11 cellular contexts compared by ENCODE assay signal in genomic region chr19:14577885-14578427, GRCh38. TPM values are rescaled to one million over a fixed set of nuclear protein-coding genes. Genes with fewer than 3 reads are reported as not detected.
DNase-seq lines count a peak whose midpoint lies in the region; ATAC-seq, FAIRE-seq and TF ChIP-seq lines count a peak whose summit lies in the region.
"Had no signal": no experiment of that assay in that cellular context is flagged by ENCODE, and none has a peak within 500 bp of the region (broad histone marks: within the 10 kb centered on the region; RNA-seq: fewer than 3 reads in every experiment).

No MANE protein-coding gene starts in this region.

- H3K9ac ChIP-seq in kidney (ENCODE audit: low read length in 2 of 2), result no peak overlapping the region

- no peak overlapping the region for H3K27ac ChIP-seq in kidney (ENCODE audit: low read depth in 2 of 2, low read length in 2 of 2)

- intact Hi-C loops in kidney (cut with DNase I), result loop anchor here (10.0 kb wide), 1 partner anchor 107 kb away; no protein-coding TSS in a partner anchor

- DNase-seq in GM18507 (ENCODE audit: extremely low spot score, insufficient read length, low read depth), result no peak
- DNase-seq in RPMI8226, result peak; percentile 33
- DNase-seq in kidney, result peak; percentile 27
- no peak for DNase-seq in KG1 (lab: John Stamatoyannopoulos, UW)
- no peak for DNase-seq in foreskin melanocyte
- DNase-seq: DND-41 had no signal

- H3K4me1 ChIP-seq in kidney (ENCODE audit: control insufficient read depth in 1 of 2, insufficient read depth in 1 of 2, low read depth in 1 of 2, low read length in 2 of 2), result peaks cover 0 to 2% of the 10 kb centered on the region in 2 donors

- FAIRE-seq in GM18507 (lab: Jason Lieb, UNC) (peak; percentile 81), kidney (lab: Jason Lieb, UNC) (no peak)
- FAIRE-seq: HTR-8/SVneo had no signal

- no peak overlapping the region for H3K4me3 ChIP-seq in kidney (ENCODE audit: low read length in 2 of 2)

- no peaks in the 10 kb centered on the region for H3K36me3 ChIP-seq in kidney (ENCODE audit: control insufficient read depth in 1 of 2, insufficient read depth in 2 of 2, low read length in 2 of 2)

- ATAC-seq in HG02610 (IDR thresholded peaks at IDR 0.05; ENCODE audit: unreplicated experiment) (peak; percentile 41), HG02981 (IDR thresholded peaks at IDR 0.05; ENCODE audit: unreplicated experiment) (no peak)
- ATAC-seq: natural killer cell treated with Interleukin-12 subunit alpha and Interleukin-12 subunit beta and Interleukin-15 and Interleukin-18, amount 100 ng/mL, for 72 hours had no signal

- no peak for TF ChIP-seq CTCF in kidney (IDR thresholded peaks at IDR 0.05; ENCODE audit: borderline replicate concordance, extremely low read depth, insufficient read depth)

- no peaks in the 10 kb centered on the region for H3K9me3 ChIP-seq in kidney (ENCODE audit: control insufficient read depth in 1 of 2, low read length in 2 of 2)

RNA-seq across cellular contexts. Expression of gene CLEC17A, which starts 4.9 kb away (rescaled TPM):
- total RNA-seq in kidney, result 0.76 TPM
- polyA plus RNA-seq in kidney (ENCODE audit: insufficient read depth, low read depth, low replicate concordance), result not detected
- total RNA-seq: NCI-H460 had no signal

RNA-seq across cellular contexts. Expression of gene NDUFB7, which starts 6.1 kb away (rescaled TPM):
- total RNA-seq in kidney, result 146 TPM
- polyA plus RNA-seq in kidney (ENCODE audit: insufficient read depth, low read depth, low replicate concordance), result 894 TPM

RNA-seq across cellular contexts. Expression of gene TECR, which starts 48.6 kb away (rescaled TPM):
- 132 TPM for total RNA-seq in kidney
- polyA plus RNA-seq in kidney (ENCODE audit: insufficient read depth, low read depth, low replicate concordance), result 280 TPM

RNA-seq across cellular contexts. Expression of gene DNAJB1, which starts 59.8 kb away (rescaled TPM):
- total RNA-seq in kidney, result 77.9 TPM
- polyA plus RNA-seq in kidney (ENCODE audit: insufficient read depth, low read depth, low replicate concordance), result 122 TPM

Comparison
In these comparisons a context has a peak if more than half of its experiments do, and no peak if none do; other contexts are left out.
1. DNase-seq: peak in RPMI8226 (single experiment) and kidney (single experiment); none in GM18507 (single experiment), KG1 (single experiment) and foreskin melanocyte (single experiment).